ENCODE assay signal across 1 cellular context in the genomic region with DNA sequence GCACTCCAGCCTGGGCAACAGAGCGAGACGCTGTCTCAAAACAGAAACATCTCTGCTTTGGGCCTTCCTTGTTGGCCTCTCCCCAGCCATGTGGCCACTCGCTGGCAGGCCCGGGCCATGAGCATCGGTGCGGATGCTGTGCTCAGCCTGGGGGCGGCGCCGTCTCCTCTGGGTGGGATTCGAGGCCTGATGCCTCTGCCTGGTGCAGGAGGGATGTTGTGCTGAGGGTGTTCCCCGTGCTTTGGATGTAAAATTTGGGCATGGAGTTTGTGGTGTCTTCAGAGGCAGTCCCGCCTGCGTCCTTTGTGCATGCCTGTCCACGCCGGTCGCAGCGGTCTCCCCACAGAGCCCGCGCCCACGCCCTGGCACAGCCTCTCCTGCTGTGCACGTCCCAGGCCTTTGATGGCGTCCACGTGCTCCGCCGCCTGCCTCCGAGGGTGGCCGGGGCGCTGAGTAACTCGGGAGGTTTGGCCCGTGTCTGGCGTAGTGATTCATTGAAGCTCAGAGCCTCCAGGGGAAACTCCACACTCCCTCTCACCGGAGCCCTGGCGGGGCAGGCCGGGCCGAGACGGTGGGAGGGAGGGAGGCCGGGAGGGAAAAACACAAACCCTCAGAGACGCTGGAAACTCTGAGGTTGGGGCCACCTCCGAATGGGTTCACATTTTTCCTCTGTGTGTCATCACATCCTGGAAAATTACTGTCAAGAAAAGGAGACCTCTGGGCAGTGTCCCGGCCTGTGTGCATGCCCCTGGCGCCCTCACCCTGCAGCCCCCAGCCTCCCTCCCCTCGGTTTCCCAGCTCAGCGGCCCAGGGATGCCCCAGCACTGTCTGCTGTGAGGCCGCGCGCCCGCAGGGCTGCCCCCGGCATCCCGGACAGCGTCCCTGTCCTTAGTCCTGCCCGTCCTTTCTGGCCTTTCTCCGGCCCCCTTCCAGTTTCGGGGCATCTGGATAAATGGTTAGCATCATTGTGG.
TF ChIP-seq lines count a peak whose summit lies in the region.

No MANE protein-coding gene starts in this region.

TF ChIP-seq in HepG2, 621 proteins besides CTCF, POLR2A, EP300 and RAD21 (continues in another document):
- no peak for TF ChIP-seq ZMYM4 (CRISPR knock-in tag; IDR thresholded peaks at IDR 0.05)
- peak; percentile 66 for TF ChIP-seq ZNF768 (CRISPR knock-in tag; IDR thresholded peaks at IDR 0.05)
- TF ChIP-seq TCF7L2 (IDR thresholded peaks at IDR 0.05; ENCODE audit: low read depth, low read length), result no peak
- no peak for TF ChIP-seq SIN3A (IDR thresholded peaks at IDR 0.05; ENCODE audit: borderline replicate concordance, low read depth, low read length)
- TF ChIP-seq ZHX2 (IDR thresholded peaks at IDR 0.05; ENCODE audit: low read depth), result peak; percentile 76
- TF ChIP-seq ZHX2 (CRISPR knock-in tag; IDR thresholded peaks at IDR 0.05; ENCODE audit: borderline replicate concordance), result no peak; the same call in 1 of the 2 replicates
- peak; percentile 81; the same call in 1 of the 2 replicates for TF ChIP-seq ZNF660 (CRISPR knock-in tag; IDR thresholded peaks at IDR 0.05; ENCODE audit: borderline replicate concordance, low read depth)
- TF ChIP-seq, protein P1, sequence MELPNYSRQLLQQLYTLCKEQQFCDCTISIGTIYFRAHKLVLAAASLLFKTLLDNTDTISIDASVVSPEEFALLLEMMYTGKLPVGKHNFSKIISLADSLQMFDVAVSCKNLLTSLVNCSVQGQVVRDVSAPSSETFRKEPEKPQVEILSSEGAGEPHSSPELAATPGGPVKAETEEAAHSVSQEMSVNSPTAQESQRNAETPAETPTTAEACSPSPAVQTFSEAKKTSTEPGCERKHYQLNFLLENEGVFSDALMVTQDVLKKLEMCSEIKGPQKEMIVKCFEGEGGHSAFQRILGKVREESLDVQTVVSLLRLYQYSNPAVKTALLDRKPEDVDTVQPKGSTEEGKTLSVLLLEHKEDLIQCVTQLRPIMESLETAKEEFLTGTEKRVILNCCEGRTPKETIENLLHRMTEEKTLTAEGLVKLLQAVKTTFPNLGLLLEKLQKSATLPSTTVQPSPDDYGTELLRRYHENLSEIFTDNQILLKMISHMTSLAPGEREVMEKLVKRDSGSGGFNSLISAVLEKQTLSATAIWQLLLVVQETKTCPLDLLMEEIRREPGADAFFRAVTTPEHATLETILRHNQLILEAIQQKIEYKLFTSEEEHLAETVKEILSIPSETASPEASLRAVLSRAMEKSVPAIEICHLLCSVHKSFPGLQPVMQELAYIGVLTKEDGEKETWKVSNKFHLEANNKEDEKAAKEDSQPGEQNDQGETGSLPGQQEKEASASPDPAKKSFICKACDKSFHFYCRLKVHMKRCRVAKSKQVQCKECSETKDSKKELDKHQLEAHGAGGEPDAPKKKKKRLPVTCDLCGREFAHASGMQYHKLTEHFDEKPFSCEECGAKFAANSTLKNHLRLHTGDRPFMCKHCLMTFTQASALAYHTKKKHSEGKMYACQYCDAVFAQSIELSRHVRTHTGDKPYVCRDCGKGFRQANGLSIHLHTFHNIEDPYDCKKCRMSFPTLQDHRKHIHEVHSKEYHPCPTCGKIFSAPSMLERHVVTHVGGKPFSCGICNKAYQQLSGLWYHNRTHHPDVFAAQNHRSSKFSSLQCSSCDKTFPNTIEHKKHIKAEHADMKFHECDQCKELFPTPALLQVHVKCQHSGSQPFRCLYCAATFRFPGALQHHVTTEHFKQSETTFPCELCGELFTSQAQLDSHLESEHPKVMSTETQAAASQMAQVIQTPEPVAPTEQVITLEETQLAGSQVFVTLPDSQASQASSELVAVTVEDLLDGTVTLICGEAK (IDR thresholded peaks at IDR 0.05), result no peak
- TF ChIP-seq, protein P1 (CRISPR knock-in tag; IDR thresholded peaks at IDR 0.05), result peak; percentile 88
- TF ChIP-seq, protein P2, sequence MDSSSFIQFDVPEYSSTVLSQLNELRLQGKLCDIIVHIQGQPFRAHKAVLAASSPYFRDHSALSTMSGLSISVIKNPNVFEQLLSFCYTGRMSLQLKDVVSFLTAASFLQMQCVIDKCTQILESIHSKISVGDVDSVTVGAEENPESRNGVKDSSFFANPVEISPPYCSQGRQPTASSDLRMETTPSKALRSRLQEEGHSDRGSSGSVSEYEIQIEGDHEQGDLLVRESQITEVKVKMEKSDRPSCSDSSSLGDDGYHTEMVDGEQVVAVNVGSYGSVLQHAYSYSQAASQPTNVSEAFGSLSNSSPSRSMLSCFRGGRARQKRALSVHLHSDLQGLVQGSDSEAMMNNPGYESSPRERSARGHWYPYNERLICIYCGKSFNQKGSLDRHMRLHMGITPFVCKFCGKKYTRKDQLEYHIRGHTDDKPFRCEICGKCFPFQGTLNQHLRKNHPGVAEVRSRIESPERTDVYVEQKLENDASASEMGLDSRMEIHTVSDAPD (CRISPR knock-in tag; IDR thresholded peaks at IDR 0.05), result peak; percentile 49; the same call in 1 of the 2 replicates
- TF ChIP-seq, protein P3, sequence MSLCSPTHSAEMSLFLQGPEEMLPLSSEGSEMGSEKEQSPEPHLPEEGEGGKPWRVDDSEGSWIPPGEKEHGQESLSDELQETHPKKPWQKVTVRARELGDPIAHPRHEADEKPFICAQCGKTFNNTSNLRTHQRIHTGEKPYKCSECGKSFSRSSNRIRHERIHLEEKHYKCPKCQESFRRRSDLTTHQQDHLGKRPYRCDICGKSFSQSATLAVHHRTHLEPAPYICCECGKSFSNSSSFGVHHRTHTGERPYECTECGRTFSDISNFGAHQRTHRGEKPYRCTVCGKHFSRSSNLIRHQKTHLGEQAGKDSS (CRISPR knock-in tag; IDR thresholded peaks at IDR 0.05; ENCODE audit: borderline replicate concordance, low read depth), result peak; percentile 85
- no peak; the same call in none of the 2 replicates for TF ChIP-seq IRF9 (CRISPR knock-in tag; IDR thresholded peaks at IDR 0.05; ENCODE audit: borderline replicate concordance)
- no peak for TF ChIP-seq ETV6 (CRISPR knock-in tag; conservative IDR thresholded peaks at IDR 0.05)
- 0 out of 2 replicates have a peak, but pooled peaks have one; percentile 27 for TF ChIP-seq ARHGAP35 (CRISPR knock-in tag; IDR thresholded peaks at IDR 0.05; ENCODE audit: borderline replicate concordance)
- TF ChIP-seq, protein P4, sequence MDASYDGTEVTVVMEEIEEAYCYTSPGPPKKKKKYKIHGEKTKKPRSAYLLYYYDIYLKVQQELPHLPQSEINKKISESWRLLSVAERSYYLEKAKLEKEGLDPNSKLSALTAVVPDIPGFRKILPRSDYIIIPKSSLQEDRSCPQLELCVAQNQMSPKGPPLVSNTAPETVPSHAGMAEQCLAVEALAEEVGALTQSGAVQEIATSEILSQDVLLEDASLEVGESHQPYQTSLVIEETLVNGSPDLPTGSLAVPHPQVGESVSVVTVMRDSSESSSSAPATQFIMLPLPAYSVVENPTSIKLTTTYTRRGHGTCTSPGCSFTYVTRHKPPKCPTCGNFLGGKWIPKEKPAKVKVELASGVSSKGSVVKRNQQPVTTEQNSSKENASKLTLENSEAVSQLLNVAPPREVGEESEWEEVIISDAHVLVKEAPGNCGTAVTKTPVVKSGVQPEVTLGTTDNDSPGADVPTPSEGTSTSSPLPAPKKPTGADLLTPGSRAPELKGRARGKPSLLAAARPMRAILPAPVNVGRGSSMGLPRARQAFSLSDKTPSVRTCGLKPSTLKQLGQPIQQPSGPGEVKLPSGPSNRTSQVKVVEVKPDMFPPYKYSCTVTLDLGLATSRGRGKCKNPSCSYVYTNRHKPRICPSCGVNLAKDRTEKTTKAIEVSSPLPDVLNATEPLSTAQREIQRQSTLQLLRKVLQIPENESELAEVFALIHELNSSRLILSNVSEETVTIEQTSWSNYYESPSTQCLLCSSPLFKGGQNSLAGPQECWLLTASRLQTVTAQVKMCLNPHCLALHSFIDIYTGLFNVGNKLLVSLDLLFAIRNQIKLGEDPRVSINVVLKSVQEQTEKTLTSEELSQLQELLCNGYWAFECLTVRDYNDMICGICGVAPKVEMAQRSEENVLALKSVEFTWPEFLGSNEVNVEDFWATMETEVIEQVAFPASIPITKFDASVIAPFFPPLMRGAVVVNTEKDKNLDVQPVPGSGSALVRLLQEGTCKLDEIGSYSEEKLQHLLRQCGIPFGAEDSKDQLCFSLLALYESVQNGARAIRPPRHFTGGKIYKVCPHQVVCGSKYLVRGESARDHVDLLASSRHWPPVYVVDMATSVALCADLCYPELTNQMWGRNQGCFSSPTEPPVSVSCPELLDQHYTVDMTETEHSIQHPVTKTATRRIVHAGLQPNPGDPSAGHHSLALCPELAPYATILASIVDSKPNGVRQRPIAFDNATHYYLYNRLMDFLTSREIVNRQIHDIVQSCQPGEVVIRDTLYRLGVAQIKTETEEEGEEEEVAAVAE (CRISPR knock-in tag; IDR thresholded peaks at IDR 0.05; ENCODE audit: borderline replicate concordance), result peak; percentile 77
- TF ChIP-seq TFDP1 (CRISPR knock-in tag; IDR thresholded peaks at IDR 0.05; ENCODE audit: borderline replicate concordance), result peak; percentile 93; the same call in 1 of the 2 replicates
